ENCODE assay signal across 5 cellular contexts in genomic region chr14:72815459-72815858, GRCh38.
"Had no signal": no experiment of that assay in that cellular context is flagged by ENCODE, and none has a peak within 500 bp of the region (broad histone marks: within the 10 kb centered on the region; RNA-seq: fewer than 3 reads in every experiment).

No MANE protein-coding gene starts in this region.

- H3K27ac Mint-ChIP-seq: GM23338, H9 had no signal

- DNase-seq: H9, HCEC 1CT had no signal

- H2AFZ ChIP-seq: GM23338 had no signal

- ATAC-seq: GM23338, HepG2 had no signal

- H3K4me2 ChIP-seq: GM23338 had no signal

- H3K4me3 Mint-ChIP-seq: GM23338, H9 had no signal

- H3K4me3 ChIP-seq: GM23338 had no signal

- H3K27me3 Mint-ChIP-seq: IgD-negative memory B cell had no signal
